ENCODE assay signal across 8 cellular contexts in genomic region chr2:95122197-95122551, GRCh38. TPM values are rescaled to one million over a fixed set of nuclear protein-coding genes. Genes with fewer than 3 reads are reported as not detected.
A peak's percentile ranks its signal among the peaks of the same experiment; 100 is the strongest.
DNase-seq lines count a peak whose midpoint lies in the region; ATAC-seq and TF ChIP-seq lines count a peak whose summit lies in the region.

No MANE protein-coding gene starts in this region.

- peaks cover 36% of the 10 kb centered on the region for H3K4me1 Mint-ChIP-seq in activated CD4-positive, alpha-beta T cell treated with anti-CD3 and anti-CD28 coated beads for 36 hours

- ATAC-seq in activated CD4-positive, alpha-beta T cell treated with anti-CD3 and anti-CD28 coated beads for 36 hours = peak; percentile 24
- ATAC-seq in HG03159 (IDR thresholded peaks at IDR 0.05; ENCODE audit: unreplicated experiment) (peak; percentile 18), HG03095 (IDR thresholded peaks at IDR 0.05; ENCODE audit: unreplicated experiment) (no peak)

- WGBS in lower leg skin, 2 donors = 24 to 25% methylated on average over 5 of the region's 5 CpGs
- 25% methylated on average over 5 of the region's 5 CpGs for WGBS in urinary bladder

- CTCF ChIA-PET in activated CD4-positive, alpha-beta T cell treated with anti-CD3 and anti-CD28 coated beads for 36 hours (lab: Charles Lee) = interaction anchor here (0.6 to 5.0 kb wide), 12 partner anchors 11 to 136 kb away, joined by 3 to 29 read pairs (median 4); partner anchors contain the start of gene ZNF514

- TF ChIP-seq POLR2A in lower leg skin (IDR thresholded peaks at IDR 0.05) = no peak

- H3K27me3 Mint-ChIP-seq in activated CD4-positive, alpha-beta T cell treated with anti-CD3 and anti-CD28 coated beads for 36 hours = no peaks in the 10 kb centered on the region

- peak overlapping the region; percentile 97 for H3K4me3 Mint-ChIP-seq in activated CD4-positive, alpha-beta T cell treated with anti-CD3 and anti-CD28 coated beads for 36 hours

- intact Hi-C loops in activated CD4-positive, alpha-beta T cell treated with anti-CD3 and anti-CD28 coated beads for 36 hours (cut with DNase I, micrococcal nuclease) = loop anchor here (1.0 to 2.0 kb wide), 5 partner anchors 37 to 281 kb away; partner anchors contain the start of genes ZNF2 (in 2 of the 2), FAHD2A (in 1 of the 2), ZNF514 (in 1 of the 2) and ZNF892 (in 1 of the 2)
- intact Hi-C loops in lower leg skin (cut with DNase I; ENCODE audit: low total_unique reads) = no loop called here

- H3K9me3 Mint-ChIP-seq in activated CD4-positive, alpha-beta T cell treated with anti-CD3 and anti-CD28 coated beads for 36 hours (ENCODE audit: low read depth) = no peaks in the 10 kb centered on the region

- no peaks in the 10 kb centered on the region for H3K36me3 ChIP-seq in urinary bladder (ENCODE audit: insufficient read depth)

- H3K4me3 ChIP-seq in lower leg skin (ENCODE audit: low read depth, poor library complexity, severe bottlenecking) = peak overlapping the region; percentile 91
- peak overlapping the region; percentile 92 for H3K4me3 ChIP-seq in urinary bladder (ENCODE audit: low read depth, low read length)

- peaks cover 14% of the 10 kb centered on the region for H3K36me3 Mint-ChIP-seq in activated CD4-positive, alpha-beta T cell treated with anti-CD3 and anti-CD28 coated beads for 36 hours (ENCODE audit: low read depth)

- POLR2A ChIA-PET in activated CD4-positive, alpha-beta T cell treated with anti-CD3 and anti-CD28 coated beads for 36 hours (lab: Charles Lee) = interaction anchor here (0.9 kb wide), 1 partner anchor 37 kb away, joined by 4 read pairs; the partner anchor contains the start of gene ZNF514

- H3K27ac Mint-ChIP-seq in activated CD4-positive, alpha-beta T cell treated with anti-CD3 and anti-CD28 coated beads for 36 hours = peak overlapping the region; percentile 87

- TF ChIP-seq CTCF in lower leg skin (IDR thresholded peaks at IDR 0.05) = no peak

- DNase-seq in activated CD4-positive, alpha-beta T cell treated with anti-CD3 and anti-CD28 coated beads for 36 hours = no peak
- DNase-seq in activated CD4-positive, alpha-beta T cell treated with anti-CD3 and anti-CD28 coated beads for 48 hours = no peak
- no peak for DNase-seq in lower leg skin (ENCODE audit: low spot score in 2 of 2)
- no peak for DNase-seq in NCI-H69 (lab: John Stamatoyannopoulos, UW)

- H3K4me1 ChIP-seq in urinary bladder (ENCODE audit: insufficient read depth) = peaks cover 3% of the 10 kb centered on the region

- H3K27ac ChIP-seq in angular gyrus (ENCODE audit: low read depth, low read length) (peak overlapping the region; percentile 95), urinary bladder (ENCODE audit: low read depth) (no peak overlapping the region)

RNA-seq across cellular contexts. Expression of gene MRPS5, which starts 0.6 kb away (rescaled TPM):
- total RNA-seq in activated CD4-positive, alpha-beta T cell treated with anti-CD3 and anti-CD28 coated beads for 36 hours = 10 to 100 TPM; 90.7 to 97.1 TPM
- 10 to 100 TPM; 24.0 to 33.6 (median 29.4) TPM for total RNA-seq in lower leg skin
- 43.5 TPM for total RNA-seq in urinary bladder
- 49.3 TPM for polyA plus RNA-seq in urinary bladder

RNA-seq across cellular contexts. Expression of gene ZNF514, which starts 37.5 kb away (rescaled TPM):
- total RNA-seq in activated CD4-positive, alpha-beta T cell treated with anti-CD3 and anti-CD28 coated beads for 36 hours = 1 to 10 TPM; 7.0 to 8.8 TPM
- total RNA-seq in lower leg skin (10 to 100 TPM in 3 of 4 donors, 1 to 10 TPM in 1; 6.2 to 20.5 (median 14.2) TPM), urinary bladder (38.5 TPM)
- polyA plus RNA-seq in urinary bladder = 11.3 TPM

RNA-seq across cellular contexts. Expression of gene ZNF2, which starts 43.4 kb away (rescaled TPM):
- total RNA-seq in activated CD4-positive, alpha-beta T cell treated with anti-CD3 and anti-CD28 coated beads for 36 hours = 1 to 10 TPM; 4.3 to 5.1 TPM
- total RNA-seq in lower leg skin = 1 to 10 TPM; 1.9 to 6.3 (median 3.1) TPM
- 9.5 TPM for total RNA-seq in urinary bladder
- 3.4 TPM for polyA plus RNA-seq in urinary bladder
